Comparison of ENCODE assay signal across 37 cellular contexts in genomic region chr4:179313823-179314222, GRCh38.
"Had no signal": no experiment of that assay in that cellular context is flagged by ENCODE, and none has a peak within 500 bp of the region (broad histone marks: within the 10 kb centered on the region; RNA-seq: fewer than 3 reads in every experiment).

No MANE protein-coding gene starts in this region.

- H3K27me3 Mint-ChIP-seq: activated CD4-positive, alpha-beta memory T cell treated with anti-CD3 and anti-CD28 coated beads, Interleukin-2, amount 10 ng/mL, durations not matched to agents 7 days and 5 days; activated CD4-positive, alpha-beta T cell treated with anti-CD3 and anti-CD28 coated beads for 36 hours; activated CD4-positive, alpha-beta T cell treated with anti-CD3 and anti-CD28 coated beads, Interleukin-2, amount 10 ng/mL, durations not matched to agents 7 days and 5 days; activated CD8-positive, alpha-beta memory T cell treated with anti-CD3 and anti-CD28 coated beads, Interleukin-2, amount 10 ng/mL, durations not matched to agents 7 days and 5 days; activated naive CD8-positive, alpha-beta T cell treated with anti-CD3 and anti-CD28 coated beads for 36 hours; activated T-helper 17 cell treated with anti-CD3 and anti-CD28 coated beads, Interleukin-2, amount 50 U/mL, for 72 hours; brain; central memory CD8-positive, alpha-beta T cell had no signal

- H3K36me3 Mint-ChIP-seq: activated CD8-positive, alpha-beta memory T cell treated with anti-CD3 and anti-CD28 coated beads, Interleukin-2, amount 10 ng/mL, durations not matched to agents 7 days and 5 days; activated naive CD4-positive, alpha-beta T cell treated with anti-CD3 and anti-CD28 coated beads, Interleukin-2, amount 50 U/mL, for 72 hours; activated naive CD8-positive, alpha-beta T cell treated with anti-CD3 and anti-CD28 coated beads for 36 hours; brain had no signal

- H3K9me3 Mint-ChIP-seq: activated T-helper 1 cell treated with anti-CD3 and anti-CD28 coated beads, Interleukin-12 subunit alpha, Interleukin-12 subunit beta, Interleukin-2, Interleukin-4 antibody, amounts not matched to agents 30 ng/mL and 10 ng/mL and 1 ng/mL, durations not matched to agents 14 hours and 24 hours and 36 hours had no signal

- H3K4me3 ChIP-seq: adrenal gland, ascending aorta, cardiac muscle cell had no signal

- H3K4me1 ChIP-seq: adrenal gland, ascending aorta had no signal

- H3K27ac Mint-ChIP-seq: activated CD4-positive, alpha-beta memory T cell treated with anti-CD3 and anti-CD28 coated beads, Interleukin-2, amount 10 ng/mL, durations not matched to agents 7 days and 5 days; activated CD4-positive, alpha-beta T cell treated with anti-CD3 and anti-CD28 coated beads for 36 hours; activated CD4-positive, alpha-beta T cell treated with anti-CD3 and anti-CD28 coated beads, Interleukin-2, amount 10 ng/mL, durations not matched to agents 7 days and 5 days; activated CD8-positive, alpha-beta memory T cell treated with anti-CD3 and anti-CD28 coated beads, Interleukin-2, amount 10 ng/mL, durations not matched to agents 7 days and 5 days; activated CD8-positive, alpha-beta T cell treated with anti-CD3 and anti-CD28 coated beads, Interleukin-2, amount 10 ng/mL, durations not matched to agents 7 days and 5 days; activated naive CD4-positive, alpha-beta T cell treated with anti-CD3 and anti-CD28 coated beads for 36 hours; activated naive CD4-positive, alpha-beta T cell treated with anti-CD3 and anti-CD28 coated beads, Interleukin-2, amount 50 U/mL, for 72 hours; activated naive CD8-positive, alpha-beta T cell treated with anti-CD3 and anti-CD28 coated beads for 36 hours; activated T-cell treated with anti-CD3 and anti-CD28 coated beads, Interleukin-2, amount 50 U/mL, for 72 hours; activated T-helper 1 cell treated with anti-CD3 and anti-CD28 coated beads, Interleukin-12 subunit alpha, Interleukin-12 subunit beta, Interleukin-2, Interleukin-4 antibody, amounts not matched to agents 30 ng/mL and 10 ng/mL and 1 ng/mL, durations not matched to agents 14 hours and 24 hours and 36 hours; activated T-helper 17 cell treated with anti-CD3 and anti-CD28 coated beads, Interleukin-2, amount 50 U/mL, for 72 hours; brain; T-helper 1 cell treated with Interleukin-12 subunit alpha and Interleukin-12 subunit beta and Interleukin-4 antibody, amounts not matched to agents 30 μg/mL and 1 μg/mL, for 36 hours; T-helper 2 cell treated with Interferon-gamma antibody and Interleukin-4, amounts not matched to agents 5 μg/mL and 100 μg/mL, for 36 hours had no signal

- H3K9me3 ChIP-seq: adrenal gland, ascending aorta had no signal

- H3K36me3 ChIP-seq: adrenal gland, ascending aorta, cardiac muscle cell had no signal

- H3K27ac ChIP-seq: adrenal gland, ascending aorta, cardiac muscle cell, VCaP had no signal

- H3K27me3 ChIP-seq: adrenal gland, ascending aorta, cardiac muscle cell had no signal

- H3K4me1 Mint-ChIP-seq: activated CD4-positive, alpha-beta memory T cell treated with anti-CD3 and anti-CD28 coated beads, Interleukin-2, amount 10 ng/mL, durations not matched to agents 7 days and 5 days; activated CD4-positive, alpha-beta T cell treated with anti-CD3 and anti-CD28 coated beads for 36 hours; activated CD4-positive, alpha-beta T cell treated with anti-CD3 and anti-CD28 coated beads, Interleukin-2, amount 10 ng/mL, durations not matched to agents 7 days and 5 days; activated CD8-positive, alpha-beta memory T cell treated with anti-CD3 and anti-CD28 coated beads, Interleukin-2, amount 10 ng/mL, durations not matched to agents 7 days and 5 days; activated naive CD8-positive, alpha-beta T cell treated with anti-CD3 and anti-CD28 coated beads for 36 hours; activated T-helper 17 cell treated with anti-CD3 and anti-CD28 coated beads, Interleukin-2, amount 50 U/mL, for 72 hours; brain; central memory CD8-positive, alpha-beta T cell had no signal

- H3K4me3 Mint-ChIP-seq: activated CD4-positive, alpha-beta memory T cell treated with anti-CD3 and anti-CD28 coated beads, Interleukin-2, amount 10 ng/mL, durations not matched to agents 7 days and 5 days; activated CD4-positive, alpha-beta T cell treated with anti-CD3 and anti-CD28 coated beads for 36 hours; activated CD4-positive, alpha-beta T cell treated with anti-CD3 and anti-CD28 coated beads, Interleukin-2, amount 10 ng/mL, durations not matched to agents 7 days and 5 days; activated CD8-positive, alpha-beta memory T cell treated with anti-CD3 and anti-CD28 coated beads, Interleukin-2, amount 10 ng/mL, durations not matched to agents 7 days and 5 days; activated CD8-positive, alpha-beta T cell treated with anti-CD3 and anti-CD28 coated beads, Interleukin-2, amount 10 ng/mL, durations not matched to agents 7 days and 5 days; activated naive CD4-positive, alpha-beta T cell treated with anti-CD3 and anti-CD28 coated beads for 36 hours; activated naive CD8-positive, alpha-beta T cell treated with anti-CD3 and anti-CD28 coated beads for 36 hours; activated T-cell treated with anti-CD3 and anti-CD28 coated beads, Interleukin-2, amount 50 U/mL, for 4 hours; activated T-cell treated with anti-CD3 and anti-CD28 coated beads, Interleukin-2, amount 50 U/mL, for 72 hours; activated T-helper 1 cell treated with anti-CD3 and anti-CD28 coated beads, Interleukin-12 subunit alpha, Interleukin-12 subunit beta, Interleukin-2, Interleukin-4 antibody, amounts not matched to agents 30 ng/mL and 10 ng/mL and 1 ng/mL, durations not matched to agents 14 hours and 24 hours and 36 hours; activated T-helper 17 cell treated with anti-CD3 and anti-CD28 coated beads, Interleukin-2, amount 50 U/mL, for 72 hours; brain; central memory CD8-positive, alpha-beta T cell; T-helper 1 cell treated with Interleukin-12 subunit alpha and Interleukin-12 subunit beta and Interleukin-4 antibody, amounts not matched to agents 30 μg/mL and 1 μg/mL, for 36 hours; T-helper 2 cell treated with Interferon-gamma antibody and Interleukin-4, amounts not matched to agents 5 μg/mL and 100 μg/mL, for 36 hours had no signal

- DNase-seq: activated CD4-positive, alpha-beta memory T cell treated with anti-CD3 and anti-CD28 coated beads, Interleukin-2, amount 10 ng/mL, durations not matched to agents 7 days and 5 days; activated CD4-positive, alpha-beta T cell treated with anti-CD3 and anti-CD28 coated beads for 1 hour; activated CD4-positive, alpha-beta T cell treated with anti-CD3 and anti-CD28 coated beads for 36 hours; activated CD4-positive, alpha-beta T cell treated with anti-CD3 and anti-CD28 coated beads for 48 hours; activated CD4-positive, alpha-beta T cell treated with anti-CD3 and anti-CD28 coated beads, Interleukin-2, amount 10 ng/mL, durations not matched to agents 7 days and 5 days; activated CD4-positive, alpha-beta T cell treated with anti-CD3 and anti-CD28 coated beads, Interleukin-2, amount 50 U/mL, for 48 hours; activated CD4-positive, CD25-positive, alpha-beta regulatory T cell; activated CD8-positive, alpha-beta memory T cell treated with anti-CD3 and anti-CD28 coated beads for 24 hours; activated CD8-positive, alpha-beta memory T cell treated with anti-CD3 and anti-CD28 coated beads, Interleukin-2, amount 10 ng/mL, durations not matched to agents 7 days and 5 days; activated CD8-positive, alpha-beta memory T cell treated with anti-CD3 and anti-CD28 coated beads, Interleukin-2, amount 50 U/mL, for 48 hours; activated CD8-positive, alpha-beta T cell treated with anti-CD3 and anti-CD28 coated beads, Interleukin-2, amount 10 ng/mL, durations not matched to agents 7 days and 5 days; activated effector memory CD4-positive, alpha-beta T cell treated with anti-CD3 and anti-CD28 coated beads, Interleukin-2, amount 50 U/mL, for 16 hours; activated gamma-delta T cell treated with Interleukin-2 at 50 U/mL for 16 hours; activated naive CD4-positive, alpha-beta T cell; activated naive CD4-positive, alpha-beta T cell treated with anti-CD3 and anti-CD28 coated beads for 36 hours; activated naive CD4-positive, alpha-beta T cell treated with anti-CD3 and anti-CD28 coated beads, Interleukin-2, amount 50 U/mL, for 16 hours; activated naive CD8-positive, alpha-beta T cell treated with anti-CD3 and anti-CD28 coated beads for 36 hours; activated T-cell treated with anti-CD3 and anti-CD28 coated beads, Interleukin-2, amount 50 U/mL, for 4 hours; activated T-cell treated with anti-CD3 and anti-CD28 coated beads, Interleukin-2, amount 50 U/mL, for 72 hours; adrenal gland; amniotic stem cell; anterior cingulate cortex; caudate nucleus; cerebellar nuclear complex; T-helper 1 cell; T-helper 2 cell; T-helper 9 cell had no signal
